ENCODE assay signal across 29 cellular contexts in the genomic region with DNA sequence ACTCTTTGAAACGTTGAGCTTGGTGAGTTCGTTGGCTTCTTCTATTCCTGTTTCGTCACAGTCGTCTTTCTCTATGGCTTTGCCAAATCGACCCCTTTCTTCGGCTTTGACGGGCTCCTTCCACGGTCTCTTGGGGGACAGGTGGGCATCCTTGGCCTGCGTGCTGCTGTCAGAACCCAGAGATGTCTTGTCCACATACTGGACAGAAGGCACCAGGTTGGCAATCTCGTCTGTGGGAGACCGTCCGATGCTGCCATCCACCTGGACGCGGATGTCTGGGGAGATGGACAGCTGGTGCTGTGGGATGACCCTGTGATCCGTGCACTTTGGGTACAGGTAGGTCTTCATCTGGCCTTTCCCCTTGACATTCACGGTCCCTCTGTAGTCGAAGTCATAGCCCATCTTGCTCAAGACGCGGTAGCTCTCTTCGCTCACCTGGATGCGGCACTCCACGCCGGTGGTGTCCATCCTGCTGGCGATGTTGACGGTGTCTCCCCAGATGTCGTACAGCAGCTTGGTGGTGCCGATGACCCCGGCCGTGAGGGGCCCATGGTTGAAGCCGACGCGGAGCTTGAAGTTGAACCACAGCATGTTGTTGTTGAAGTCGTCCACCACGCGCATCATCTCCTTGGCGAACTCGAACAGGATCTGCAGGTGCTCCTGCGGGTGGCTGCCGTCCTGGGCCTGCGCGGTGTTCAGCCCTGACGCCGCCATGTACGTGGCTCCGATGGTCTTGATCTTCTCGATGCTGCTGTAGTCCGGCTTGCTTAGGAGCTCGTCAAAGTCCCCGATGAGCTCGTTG.
"Had no signal": no experiment of that assay in that cellular context is flagged by ENCODE, and none has a peak within 500 bp of the region (broad histone marks: within the 10 kb centered on the region; RNA-seq: fewer than 3 reads in every experiment).

No MANE protein-coding gene starts in this region.

- H3K9me3 ChIP-seq: ascending aorta, SJSA1 had no signal

- H3K4me3 ChIP-seq: ascending aorta, cardiac muscle cell, SJSA1 had no signal

- H3K27ac ChIP-seq: cardiac muscle cell, SJSA1 had no signal

- DNase-seq: activated B cell treated with CpG ODN at 0.5 μM for 24 hours; activated CD4-positive, alpha-beta T cell treated with anti-CD3 and anti-CD28 coated beads for 1 hour; activated CD4-positive, alpha-beta T cell treated with anti-CD3 and anti-CD28 coated beads, Interleukin-2, amount 10 ng/mL, durations not matched to agents 24 days and 14 days; activated CD4-positive, alpha-beta T cell treated with anti-CD3 and anti-CD28 coated beads, Interleukin-2, amount 50 U/mL, for 48 hours; activated CD8-positive, alpha-beta memory T cell treated with anti-CD3 and anti-CD28 coated beads, Interleukin-2, amount 10 ng/mL, durations not matched to agents 7 days and 5 days; activated effector memory CD4-positive, alpha-beta T cell treated with Interleukin-2 at 50 U/mL for 16 hours; activated naive CD4-positive, alpha-beta T cell; activated naive CD8-positive, alpha-beta T cell treated with anti-CD3 and anti-CD28 coated beads, Interleukin-2, amount 50 U/mL, for 24 hours; activated T-cell treated with anti-CD3 and anti-CD28 coated beads, Interleukin-2, amount 50 U/mL, for 24 hours; amniotic stem cell; cerebellar nuclear complex; Karpas-422; MM.1S; NCI-H1105 treated with DMSO at 0.1 percent for 48 hours; NCI-H1436 treated with DMSO at 0.1 percent for 48 hours; NCI-H187; NCI-H2081; NCI-H446; NCI-H524; SHP77; SW 1271; T1000 had no signal

- H3K9me3 Mint-ChIP-seq: activated naive CD4-positive, alpha-beta T cell treated with anti-CD3 and anti-CD28 coated beads, Interleukin-2, amount 50 U/mL, for 24 hours; activated T-cell treated with anti-CD3 and anti-CD28 coated beads, Interleukin-2, amount 50 U/mL, for 24 hours; activated T-helper 1 cell treated with anti-CD3 and anti-CD28 coated beads, Interleukin-12 subunit alpha, Interleukin-12 subunit beta, Interleukin-2, Interleukin-4 antibody, amounts not matched to agents 30 ng/mL and 10 ng/mL and 1 ng/mL, durations not matched to agents 14 hours and 24 hours and 36 hours had no signal

- H3K4me3 Mint-ChIP-seq: activated B cell treated with CpG ODN at 0.5 μM for 24 hours; activated CD4-positive, alpha-beta T cell treated with anti-CD3 and anti-CD28 coated beads, Interleukin-2, amount 10 ng/mL, durations not matched to agents 24 days and 14 days; activated CD8-positive, alpha-beta memory T cell treated with anti-CD3 and anti-CD28 coated beads, Interleukin-2, amount 10 ng/mL, durations not matched to agents 7 days and 5 days; activated naive CD4-positive, alpha-beta T cell treated with anti-CD3 and anti-CD28 coated beads, Interleukin-2, amount 50 U/mL, for 24 hours; activated naive CD8-positive, alpha-beta T cell treated with anti-CD3 and anti-CD28 coated beads, Interleukin-2, amount 50 U/mL, for 24 hours; activated T-cell treated with anti-CD3 and anti-CD28 coated beads, Interleukin-2, amount 50 U/mL, for 24 hours; activated T-helper 1 cell treated with anti-CD3 and anti-CD28 coated beads, Interleukin-12 subunit alpha, Interleukin-12 subunit beta, Interleukin-2, Interleukin-4 antibody, amounts not matched to agents 30 ng/mL and 10 ng/mL and 1 ng/mL, durations not matched to agents 14 hours and 24 hours and 36 hours; brain had no signal

- H3K27ac Mint-ChIP-seq: activated B cell treated with CpG ODN at 0.5 μM for 24 hours; activated CD4-positive, alpha-beta T cell treated with anti-CD3 and anti-CD28 coated beads, Interleukin-2, amount 10 ng/mL, durations not matched to agents 24 days and 14 days; activated CD8-positive, alpha-beta memory T cell treated with anti-CD3 and anti-CD28 coated beads, Interleukin-2, amount 10 ng/mL, durations not matched to agents 7 days and 5 days; activated naive CD4-positive, alpha-beta T cell treated with anti-CD3 and anti-CD28 coated beads, Interleukin-2, amount 50 U/mL, for 24 hours; activated naive CD8-positive, alpha-beta T cell treated with anti-CD3 and anti-CD28 coated beads, Interleukin-2, amount 50 U/mL, for 24 hours; activated T-cell treated with anti-CD3 and anti-CD28 coated beads, Interleukin-2, amount 50 U/mL, for 24 hours; activated T-helper 1 cell treated with anti-CD3 and anti-CD28 coated beads, Interleukin-12 subunit alpha, Interleukin-12 subunit beta, Interleukin-2, Interleukin-4 antibody, amounts not matched to agents 30 ng/mL and 10 ng/mL and 1 ng/mL, durations not matched to agents 14 hours and 24 hours and 36 hours; brain had no signal

- H3K27me3 Mint-ChIP-seq: activated naive CD4-positive, alpha-beta T cell treated with anti-CD3 and anti-CD28 coated beads, Interleukin-2, amount 50 U/mL, for 24 hours; activated naive CD8-positive, alpha-beta T cell treated with anti-CD3 and anti-CD28 coated beads, Interleukin-2, amount 50 U/mL, for 24 hours; activated T-cell treated with anti-CD3 and anti-CD28 coated beads, Interleukin-2, amount 50 U/mL, for 24 hours had no signal

- H3K27me3 ChIP-seq: ascending aorta, cardiac muscle cell, SJSA1 had no signal

- ATAC-seq: activated CD8-positive, alpha-beta memory T cell treated with anti-CD3 and anti-CD28 coated beads, Interleukin-2, amount 10 ng/mL, durations not matched to agents 7 days and 5 days; activated naive CD8-positive, alpha-beta T cell treated with anti-CD3 and anti-CD28 coated beads, Interleukin-2, amount 50 U/mL, for 24 hours; SK-N-SH treated with all-trans-retinoic acid at 6 μM for 48 hours had no signal
